In the genomic region with DNA sequence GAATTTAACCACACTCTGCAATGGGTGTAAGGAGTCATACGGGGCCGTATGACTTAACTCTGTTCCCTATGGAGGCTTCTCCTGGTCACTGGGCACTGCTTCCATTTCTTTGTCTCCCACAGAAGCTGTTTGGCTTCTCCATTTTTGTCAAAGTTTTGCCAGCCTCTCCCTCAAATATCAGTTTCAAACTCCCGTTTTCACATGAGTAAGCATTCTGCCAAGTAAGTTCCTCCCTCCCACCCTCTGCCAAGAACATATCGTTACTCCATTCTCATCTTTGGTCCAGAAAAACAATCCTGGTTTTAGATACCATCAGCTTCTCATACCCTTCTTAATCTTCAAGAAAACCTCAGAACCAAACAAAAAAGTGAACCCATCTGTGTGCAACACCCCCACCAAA, we compare ENCODE assay signal across 17 cellular contexts. TPM values are rescaled to one million over a fixed set of nuclear protein-coding genes. Genes with fewer than 3 reads are reported as not detected.
"Had no signal": no experiment of that assay in that cellular context is flagged by ENCODE, and none has a peak within 500 bp of the region (broad histone marks: within the 10 kb centered on the region; RNA-seq: fewer than 3 reads in every experiment).

No MANE protein-coding gene starts in this region.

- ATAC-seq: SK-N-SH treated with all-trans-retinoic acid at 6 μM for 48 hours had no signal

- H3K27ac Mint-ChIP-seq: activated T-helper 2 cell treated with anti-CD3 and anti-CD28 coated beads, Interferon-gamma antibody, Interleukin-2, Interleukin-4, amounts not matched to agents 10 μg/mL and 5 μg/mL and 100 μg/mL, durations not matched to agents 14 hours and 24 hours and 36 hours; nephron; progenitor cell of endocrine pancreas had no signal

- H3K9me3 ChIP-seq: adrenal gland, right lobe of liver, transverse colon had no signal

- H3K4me1 ChIP-seq: adrenal gland, right lobe of liver had no signal

- H3K27me3 ChIP-seq: right lobe of liver had no signal

- H3K27ac ChIP-seq: right lobe of liver, transverse colon had no signal

- DNase-seq: activated CD4-positive, alpha-beta T cell treated with anti-CD3 and anti-CD28 coated beads for 1 hour; activated CD4-positive, alpha-beta T cell treated with anti-CD3 and anti-CD28 coated beads, Interleukin-2, amount 50 U/mL, for 4 hours; activated naive CD4-positive, alpha-beta T cell treated with anti-CD3 and anti-CD28 coated beads, Interleukin-2, amount 50 U/mL, for 16 hours; activated T-cell treated with anti-CD3 and anti-CD28 coated beads for 4 hours; adrenal gland; foreskin melanocyte; islet precursor cell; nucleus accumbens; right lobe of liver; SHP77 treated with DMSO at 0.1 percent for 48 hours; stimulated activated CD4-positive, alpha-beta T cell treated with anti-CD3 and anti-CD28 coated beads, Interleukin-1b, Interleukin-23, amount 100 ng/mL, for 48 hours; transverse colon had no signal

- H3K4me3 ChIP-seq: adrenal gland, right lobe of liver, transverse colon had no signal

- H3K9me3 Mint-ChIP-seq: activated T-helper 2 cell treated with anti-CD3 and anti-CD28 coated beads, Interferon-gamma antibody, Interleukin-2, Interleukin-4, amounts not matched to agents 10 μg/mL and 5 μg/mL and 100 μg/mL, durations not matched to agents 14 hours and 24 hours and 36 hours; nephron had no signal

- H3K36me3 ChIP-seq: adrenal gland, right lobe of liver, transverse colon had no signal

RNA-seq across cellular contexts. Expression of a gene that starts 6.2 kb away (rescaled TPM):
- total RNA-seq: activated T-helper 2 cell treated with anti-CD3 and anti-CD28 coated beads, Interferon-gamma antibody, Interleukin-2, Interleukin-4, amounts not matched to agents 10 μg/mL and 5 μg/mL and 100 μg/mL, durations not matched to agents 14 hours and 24 hours and 36 hours; T-helper 1 cell treated with Interleukin-12 subunit alpha and Interleukin-12 subunit beta and Interleukin-4 antibody, amounts not matched to agents 30 ng/mL and 1 ng/mL, for 36 hours had no signal
